Comparison of ENCODE assay signal across 8 cellular contexts in the genomic region with DNA sequence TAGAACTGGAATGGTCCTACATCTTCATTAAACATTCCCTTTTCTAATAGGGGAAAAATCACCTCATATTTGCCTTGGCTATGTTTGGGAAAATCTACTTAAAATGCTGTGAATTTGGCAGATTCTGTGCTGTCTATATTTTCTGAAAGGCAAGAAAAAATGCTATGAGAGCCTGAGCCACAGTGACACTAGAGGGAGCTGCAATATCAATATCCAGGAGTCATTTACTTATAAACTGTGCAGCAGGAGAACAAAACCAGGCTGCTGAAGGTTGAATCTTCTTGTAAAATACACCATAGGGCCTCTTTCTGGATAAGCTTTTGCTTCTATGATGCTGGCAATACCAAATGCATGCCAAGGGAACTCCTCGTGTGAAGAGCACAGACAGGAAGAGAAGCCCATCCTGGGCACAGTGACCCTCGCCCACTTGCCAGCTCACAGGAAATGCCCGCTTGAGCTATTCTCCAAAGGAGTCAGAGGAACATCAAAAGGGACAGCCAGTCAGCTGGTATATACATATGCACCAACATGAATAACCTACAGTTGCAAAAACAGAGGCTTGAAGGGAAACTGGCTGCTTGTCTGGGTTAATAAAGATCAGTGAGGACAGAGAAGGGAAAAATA. TPM values are rescaled to one million over a fixed set of nuclear protein-coding genes. Genes with fewer than 3 reads are reported as not detected.
DNase-seq lines count a peak whose midpoint lies in the region; ATAC-seq, FAIRE-seq and TF ChIP-seq lines count a peak whose summit lies in the region.

No MANE protein-coding gene starts in this region.

- peak; percentile 20 for DNase-seq in stimulated activated CD8-positive, alpha-beta memory T cell treated with anti-CD3 and anti-CD28 coated beads, Interleukin-12 subunit alpha, Interleukin-12 subunit beta, amount 100 ng/mL, for 1 hour (ENCODE audit: low read depth)
- DNase-seq in stimulated activated CD8-positive, alpha-beta memory T cell treated with anti-CD3 and anti-CD28 coated beads, Interleukin-4, amount 100 ng/mL, for 48 hours = no peak
- DNase-seq in NCI-H1105 treated with DMSO at 0.1 percent for 48 hours (lab: John Stamatoyannopoulos, UW) (peak; percentile 49), T-helper 17 cell (peak in 1 of 3 donors; percentile 12), mesothelial cell of epicardium (ENCODE audit: low spot score in 2 of 2, unreplicated experiment in 2 of 2) (no peak)

- H3K4me1 Mint-ChIP-seq in T-helper 17 cell (peaks cover 13% of the 10 kb centered on the region), mesothelial cell of epicardium (peaks cover 51% of the 10 kb centered on the region)

- H3K27me3 Mint-ChIP-seq in T-helper 17 cell (peaks cover 8% of the 10 kb centered on the region), mesothelial cell of epicardium (ENCODE audit: low read depth) (no peaks in the 10 kb centered on the region)

- H3K9me3 Mint-ChIP-seq in mesothelial cell of epicardium = no peaks in the 10 kb centered on the region

- ATAC-seq in T-helper 17 cell (peak; percentile 46), HG03520 (IDR thresholded peaks at IDR 0.05; ENCODE audit: unreplicated experiment) (no peak), HG03432 (IDR thresholded peaks at IDR 0.05; ENCODE audit: unreplicated experiment) (no peak)

- FAIRE-seq in endometrium (lab: Jason Lieb, UNC) = peak; percentile 71

- TF ChIP-seq CTCF in mesothelial cell of epicardium (IDR thresholded peaks at IDR 0.05; ENCODE audit: unreplicated experiment) = no peak

- H3K27ac Mint-ChIP-seq in T-helper 17 cell (no peak overlapping the region), mesothelial cell of epicardium (peak overlapping the region; percentile 60)

- no peak overlapping the region for H3K4me3 Mint-ChIP-seq in T-helper 17 cell
- H3K4me3 Mint-ChIP-seq in mesothelial cell of epicardium = no peak overlapping the region

- H3K36me3 Mint-ChIP-seq in T-helper 17 cell (ENCODE audit: low read depth) (no peaks in the 10 kb centered on the region), mesothelial cell of epicardium (peaks cover 10% of the 10 kb centered on the region)

- H3K9me3 ChIP-seq in T-helper 17 cell (ENCODE audit: control insufficient read depth, low read length, poor library complexity, severe bottlenecking) = no peaks in the 10 kb centered on the region

RNA-seq across cellular contexts. Expression of a gene that starts 48.0 kb away (rescaled TPM):
- total RNA-seq in T-helper 17 cell (10 to 100 TPM; 10.6 to 11.0 TPM), mesothelial cell of epicardium (301 to 312 TPM (median 307 TPM) in 3 replicates)

Comparison
In these comparisons a context has a peak if more than half of its experiments do, and no peak if none do; other contexts are left out.
1. DNase-seq: peak in stimulated activated CD8-positive, alpha-beta memory T cell treated with anti-CD3 and anti-CD28 coated beads, Interleukin-12 subunit alpha, Interleukin-12 subunit beta, amount 100 ng/mL, for 1 hour (single experiment) and NCI-H1105 treated with DMSO at 0.1 percent for 48 hours (single experiment); none in stimulated activated CD8-positive, alpha-beta memory T cell treated with anti-CD3 and anti-CD28 coated beads, Interleukin-4, amount 100 ng/mL, for 48 hours (single experiment) and mesothelial cell of epicardium (0 of 2).
2. RNA of a gene that starts 48.0 kb away (total RNA-seq): 301 to 312 TPM in mesothelial cell of epicardium; 10.6 to 11.0 TPM in T-helper 17 cell; every median in the first group is over 10 times any median in the second.